ENCODE assay signal across 16 cellular contexts in the genomic region with DNA sequence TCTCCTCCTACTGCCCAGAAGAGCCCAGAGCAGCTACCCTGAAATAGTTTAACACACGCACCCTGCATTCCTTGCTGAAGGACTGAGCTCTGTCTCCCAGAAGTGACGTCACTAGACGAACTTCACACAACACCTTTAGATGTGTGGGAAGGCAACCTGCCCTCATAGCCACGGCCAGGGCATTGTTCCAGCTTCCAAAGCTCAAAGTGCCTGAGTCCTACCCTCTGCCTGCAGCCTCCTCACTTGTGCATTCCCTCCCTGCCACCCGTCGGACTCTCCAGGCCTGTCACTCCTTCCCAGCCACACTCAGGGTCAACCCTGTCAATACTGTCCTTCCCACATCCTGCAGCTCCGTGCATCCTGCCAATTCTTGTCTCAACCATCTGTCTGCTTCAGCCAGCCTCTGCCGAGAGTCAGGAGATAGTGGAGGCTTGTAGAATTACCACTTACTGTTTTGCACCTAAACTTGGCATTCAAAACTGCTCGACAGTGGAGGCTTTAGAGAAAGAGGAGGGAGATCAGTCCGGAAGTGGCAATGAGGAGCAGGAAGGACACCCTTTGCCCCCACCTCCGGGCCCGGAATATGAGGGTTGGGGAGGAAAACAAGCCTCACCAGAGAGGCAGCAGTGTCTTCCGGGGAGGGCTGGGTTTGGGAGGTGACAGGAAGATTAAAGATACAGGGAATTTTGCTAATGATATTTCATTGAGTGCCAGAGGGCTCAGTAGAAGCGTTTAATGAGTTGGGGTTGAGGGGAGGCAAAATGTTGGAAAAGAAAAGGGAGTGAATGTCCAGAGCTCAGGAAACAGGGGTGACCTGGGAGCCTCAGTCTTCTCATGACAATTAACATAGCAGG.
DNase-seq lines count a peak whose midpoint lies in the region; ATAC-seq and TF ChIP-seq lines count a peak whose summit lies in the region.
"Had no signal": no experiment of that assay in that cellular context is flagged by ENCODE, and none has a peak within 500 bp of the region (broad histone marks: within the 10 kb centered on the region; RNA-seq: fewer than 3 reads in every experiment).

No MANE protein-coding gene starts in this region.

- intact Hi-C loops in upper lobe of right lung (cut with DNase I), result no loop called here

- peak overlapping the region; percentile 44 for H3K27ac ChIP-seq in angular gyrus (ENCODE audit: low read depth, low read length)
- no peak overlapping the region for H3K27ac ChIP-seq in upper lobe of right lung
- H3K27ac ChIP-seq: colonic mucosa, SJCRH30 had no signal

- DNase-seq in activated naive CD4-positive, alpha-beta T cell treated with anti-CD3 and anti-CD28 coated beads, Interleukin-2, amount 50 U/mL, for 72 hours (ENCODE audit: low spot score in 2 of 2), result no peak
- DNase-seq in activated naive CD4-positive, alpha-beta T cell treated with Interleukin-2 at 50 U/mL for 16 hours, result no peak
- DNase-seq in left lobe of liver (ENCODE audit: low spot score), result peak; percentile 55
- no peak for DNase-seq in upper lobe of right lung
- no peak for DNase-seq in stimulated activated naive CD4-positive, alpha-beta T cell treated with Interleukin-2 at 50 U/mL for 16 hours (lab: John Stamatoyannopoulos, UW)
- no peak for DNase-seq in stimulated activated CD4-positive, alpha-beta T cell treated with anti-CD3 and anti-CD28 coated beads, Interleukin-4, amount 100 ng/mL, for 1 hour
- DNase-seq: activated CD4-positive, CD25-positive, alpha-beta regulatory T cell; colonic mucosa; NCI-H1092 treated with DMSO at 0.1 percent for 48 hours; NCI-H748 treated with DMSO at 0.1 percent for 48 hours; SJCRH30; stimulated activated CD4-positive, alpha-beta T cell treated with anti-CD3 and anti-CD28 coated beads, Interleukin-12 subunit alpha, Interleukin-12 subunit beta, amount 100 ng/mL, for 4 hours; stimulated activated CD8-positive, alpha-beta memory T cell treated with anti-CD3 and anti-CD28 coated beads, Interleukin-4, amount 100 ng/mL, for 48 hours had no signal

- TF ChIP-seq CTCF in upper lobe of right lung (IDR thresholded peaks at IDR 0.05), result no peak

- H3K36me3 ChIP-seq in upper lobe of right lung, result peaks cover 38% of the 10 kb centered on the region
- H3K36me3 ChIP-seq: colonic mucosa, SJCRH30 had no signal

- no peaks in the 10 kb centered on the region for H3K27me3 ChIP-seq in upper lobe of right lung
- H3K27me3 ChIP-seq: colonic mucosa, SJCRH30 had no signal

- no peak overlapping the region for H3K4me3 ChIP-seq in upper lobe of right lung
- H3K4me3 ChIP-seq: colonic mucosa, SJCRH30 had no signal

- no peaks in the 10 kb centered on the region for H3K4me1 ChIP-seq in upper lobe of right lung
- H3K4me1 ChIP-seq: colonic mucosa, SJCRH30 had no signal

- peaks cover 5 to 6% of the 10 kb centered on the region in 2 donors for H3K36me3 Mint-ChIP-seq in activated naive CD4-positive, alpha-beta T cell treated with anti-CD3 and anti-CD28 coated beads, Interleukin-2, amount 50 U/mL, for 72 hours

- peaks cover 0 to 3% of the 10 kb centered on the region in 2 donors for H3K9me3 Mint-ChIP-seq in activated naive CD4-positive, alpha-beta T cell treated with anti-CD3 and anti-CD28 coated beads, Interleukin-2, amount 50 U/mL, for 72 hours

- H3K9me3 ChIP-seq in upper lobe of right lung, result no peaks in the 10 kb centered on the region
- H3K9me3 ChIP-seq: colonic mucosa, SJCRH30 had no signal

- peak overlapping the region; percentile 31 to 59 for H3K27ac Mint-ChIP-seq in activated naive CD4-positive, alpha-beta T cell treated with anti-CD3 and anti-CD28 coated beads, Interleukin-2, amount 50 U/mL, for 72 hours
- H3K27ac Mint-ChIP-seq: nephron had no signal

- no peak for ATAC-seq in activated naive CD4-positive, alpha-beta T cell treated with anti-CD3 and anti-CD28 coated beads, Interleukin-2, amount 50 U/mL, for 72 hours
- ATAC-seq in left lobe of liver (peak; percentile 71), upper lobe of right lung (peak; percentile 81), GM21737 (IDR thresholded peaks at IDR 0.05; ENCODE audit: unreplicated experiment) (no peak)

Comparison
In these comparisons a context has a peak if more than half of its experiments do, and no peak if none do; other contexts are left out.
1. ATAC-seq: peak in left lobe of liver (single experiment) and upper lobe of right lung (single experiment); none in activated naive CD4-positive, alpha-beta T cell treated with anti-CD3 and anti-CD28 coated beads, Interleukin-2, amount 50 U/mL, for 72 hours (0 of 2) and GM21737 (single experiment).